9 cellular contexts compared by ENCODE assay signal in genomic region chr1:40978886-40979240, GRCh38. TPM values are rescaled to one million over a fixed set of nuclear protein-coding genes. Genes with fewer than 3 reads are reported as not detected.
DNase-seq lines count a peak whose midpoint lies in the region; ATAC-seq, FAIRE-seq and TF ChIP-seq lines count a peak whose summit lies in the region.
"Had no signal": no experiment of that assay in that cellular context is flagged by ENCODE, and none has a peak within 500 bp of the region (broad histone marks: within the 10 kb centered on the region; RNA-seq: fewer than 3 reads in every experiment).

No MANE protein-coding gene starts in this region.

- no peaks in the 10 kb centered on the region for H3K9me3 Mint-ChIP-seq in activated CD4-positive, alpha-beta T cell treated with anti-CD3 and anti-CD28 coated beads for 36 hours (ENCODE audit: low read depth)

- H3K4me2 ChIP-seq in HepG2 (ENCODE audit: low read depth, low read length) = peak overlapping the region; percentile 72

- no peak for TF ChIP-seq POLR2A in HepG2 (IDR thresholded peaks at IDR 0.05; ENCODE audit: insufficient read depth in 1 of 2, low read depth in 2 of 2, low read length in 2 of 2)

- TF ChIP-seq CTCF in ascending aorta (IDR thresholded peaks at IDR 0.05) (no peak), HepG2 (CRISPR knock-in tag; IDR thresholded peaks at IDR 0.05) (no peak), thoracic aorta (IDR thresholded peaks at IDR 0.05) (no peak)

- 93% methylated on average over 17 of the region's 17 CpGs for WGBS in HepG2 (ENCODE audit: low lambda C conversion rate)

- no peaks in the 10 kb centered on the region for H4K20me1 ChIP-seq in HepG2 (ENCODE audit: insufficient read depth, low read length)

- intact Hi-C loops in activated CD4-positive, alpha-beta T cell treated with anti-CD3 and anti-CD28 coated beads for 36 hours (cut with DNase I, micrococcal nuclease) = loop anchor here in 1 of 2 experiments (1.0 to 2.0 kb wide), 6 partner anchors 117 to 528 kb away; partner anchors contain the start of gene CITED4
- intact Hi-C loops in ascending aorta (cut with DNase I) = no loop called here
- intact Hi-C loops in HepG2 (cut with micrococcal nuclease; ENCODE audit: unreplicated experiment) = no loop called here

- in situ Hi-C loops in HepG2 (cut with HindIII; ENCODE audit: extremely low pct_ligation_motif_present, low pct_unique_long_range_greater_than_20kb) = no loop called here

- CTCF ChIA-PET in activated CD4-positive, alpha-beta T cell treated with anti-CD3 and anti-CD28 coated beads for 36 hours (lab: Charles Lee) = interaction anchor here (0.5 to 1.9 kb wide), 5 partner anchors 12 to 477 kb away, joined by 3 to 10 read pairs (median 3); no protein-coding TSS in a partner anchor
- CTCF ChIA-PET in HepG2 (lab: Yijun Ruan, JAX; ENCODE audit: low intra/inter-chr PET ratio, low total read pairs) = no interaction called here

- H3K4me3 ChIP-seq in ascending aorta (peak overlapping the region; percentile 78 to 83), HepG2 (replicated peaks in 1 of 3; ENCODE audit: insufficient read depth in 1 of 3, low read depth in 2 of 3, low read length in 3 of 3) (peak overlapping the region in 1 of 3 experiments; percentile 73; a peak in 1 of 6 replicates), thoracic aorta (peak overlapping the region; percentile 87)

- H3K4me1 ChIP-seq in ascending aorta = peaks cover 6 to 27% of the 10 kb centered on the region in 2 donors
- peaks cover 43% of the 10 kb centered on the region for H3K4me1 ChIP-seq in HepG2 (ENCODE audit: insufficient read depth, low read length)
- peaks cover 21 to 63% of the 10 kb centered on the region in 2 donors for H3K4me1 ChIP-seq in thoracic aorta (ENCODE audit: control insufficient read depth in 1 of 2, low read depth in 2 of 2)

- no peaks in the 10 kb centered on the region for H3K27me3 Mint-ChIP-seq in activated CD4-positive, alpha-beta T cell treated with anti-CD3 and anti-CD28 coated beads for 36 hours

- TF ChIP-seq EP300 in HepG2 (IDR thresholded peaks at IDR 0.05; ENCODE audit: low read depth in 2 of 2, low read length in 2 of 2) = no peak
- no peak for TF ChIP-seq EP300 in HepG2 (CRISPR knock-in tag; IDR thresholded peaks at IDR 0.05; ENCODE audit: borderline replicate concordance)

- no peak overlapping the region for H2AFZ ChIP-seq in HepG2 (ENCODE audit: low read length)

- H3K9me3 ChIP-seq in ascending aorta (no peaks in the 10 kb centered on the region), HepG2 (ENCODE audit: low read length) (no peaks in the 10 kb centered on the region), thoracic aorta (no peaks in the 10 kb centered on the region)

- peaks cover 36% of the 10 kb centered on the region for H3K79me2 ChIP-seq in HepG2 (ENCODE audit: insufficient read depth, low read length)

- H3K36me3 Mint-ChIP-seq in activated CD4-positive, alpha-beta T cell treated with anti-CD3 and anti-CD28 coated beads for 36 hours (ENCODE audit: low read depth) = peaks cover 33% of the 10 kb centered on the region

- H3K27me3 ChIP-seq in ascending aorta = no peaks in the 10 kb centered on the region
- no peaks in the 10 kb centered on the region for H3K27me3 ChIP-seq in HepG2 (ENCODE audit: control insufficient read depth in 1 of 2, insufficient read depth in 2 of 2, low read length in 2 of 2)
- no peaks in the 10 kb centered on the region for H3K27me3 ChIP-seq in thoracic aorta (replicated peaks; ENCODE audit: insufficient read depth)

- peak overlapping the region; percentile 76 for H3K4me3 Mint-ChIP-seq in activated CD4-positive, alpha-beta T cell treated with anti-CD3 and anti-CD28 coated beads for 36 hours

- H3K4me1 Mint-ChIP-seq in activated CD4-positive, alpha-beta T cell treated with anti-CD3 and anti-CD28 coated beads for 36 hours = peaks cover 41% of the 10 kb centered on the region

- H3K27ac ChIP-seq in ascending aorta = peak overlapping the region; percentile 96 to 98
- H3K27ac ChIP-seq in HepG2 (ENCODE audit: extremely low read length, insufficient read depth, low read length) = no peak overlapping the region
- peak overlapping the region; percentile 93 for H3K27ac ChIP-seq in thoracic aorta

- POLR2A ChIA-PET in activated CD4-positive, alpha-beta T cell treated with anti-CD3 and anti-CD28 coated beads for 36 hours (lab: Charles Lee) = interaction anchor here (1.5 to 1.7 kb wide), 2 partner anchors 25 to 287 kb away, joined by 5 to 8 read pairs; partner anchors contain the start of gene NFYC
- POLR2A ChIA-PET in HepG2 (lab: Yijun Ruan, JAX) = no interaction called here

- no peak for ATAC-seq in activated CD4-positive, alpha-beta T cell treated with anti-CD3 and anti-CD28 coated beads for 36 hours
- ATAC-seq in HepG2 (no peak), thoracic aorta (ENCODE audit: insufficient number of reproducible peaks, low FRiP score, low read depth) (no peak), HG03442 (IDR thresholded peaks at IDR 0.05; ENCODE audit: unreplicated experiment) (no peak)

- peak overlapping the region; percentile 95 for H3K27ac Mint-ChIP-seq in activated CD4-positive, alpha-beta T cell treated with anti-CD3 and anti-CD28 coated beads for 36 hours

- no peak for FAIRE-seq in HepG2 (lab: Jason Lieb, UNC)

- TSS peak; percentile 53 for BruUV-seq in HepG2 (replicated peaks; lab: Mats Ljungman, UMichigan)

- no peak for DNase-seq in activated CD4-positive, alpha-beta T cell treated with anti-CD3 and anti-CD28 coated beads for 36 hours
- no peak for DNase-seq in activated CD4-positive, alpha-beta T cell treated with anti-CD3 and anti-CD28 coated beads, Interleukin-2, amount 50 U/mL, for 4 hours
- peak in 1 of 2 donors; percentile 66 for DNase-seq in ascending aorta (ENCODE audit: low spot score in 2 of 2)
- no peak for DNase-seq in HepG2 (ENCODE audit: low spot score)
- DNase-seq in thoracic aorta (ENCODE audit: low spot score) = no peak
- DNase-seq in HuH-7.5 (ENCODE audit: low spot score) = no peak
- DNase-seq in inferior parietal cortex (ENCODE audit: extremely low spot score) = no peak

- H3K36me3 ChIP-seq in ascending aorta = peaks cover 0 to 5% of the 10 kb centered on the region in 2 donors
- H3K36me3 ChIP-seq in HepG2 (replicated peaks in 1 of 2; ENCODE audit: control insufficient read depth in 1 of 2, insufficient read depth in 2 of 2, low read length in 2 of 2) = peaks cover 2 to 9% of the 10 kb centered on the region in 2 experiments; a peak in 4 of 5 replicates
- no peaks in the 10 kb centered on the region for H3K36me3 ChIP-seq in thoracic aorta

- TF ChIP-seq RAD21 in HepG2 (CRISPR knock-in tag; IDR thresholded peaks at IDR 0.05) = no peak

- H3K9ac ChIP-seq in HepG2 (ENCODE audit: insufficient read depth, low read depth, low read length) = no peak overlapping the region

RNA-seq across cellular contexts. Expression of gene CTPS1, which starts 0.6 kb away (rescaled TPM):
- 100 to 1,000 TPM in 1 of 2 experiments, 10 to 100 TPM in 1; 89.5 to 106 TPM for total RNA-seq in activated CD4-positive, alpha-beta T cell treated with anti-CD3 and anti-CD28 coated beads for 36 hours
- total RNA-seq in ascending aorta = 33.0 TPM
- total RNA-seq in HepG2 (2016; rRNA removed; fragmentation: Illumina TruSeq; extraction: Trizol) = 42.8 and 63.1 TPM in 2 replicates
- total RNA-seq in HepG2 (2016; cell fraction: cytosol; rRNA removed; fragmentation: Illumina TruSeq; extraction: Trizol; ENCODE audit: low read depth) = 8.1 and 8.4 TPM in 2 replicates
- total RNA-seq in HepG2 (2016; cell fraction: insoluble cytoplasmic fraction; rRNA removed; fragmentation: Illumina TruSeq; extraction: Trizol) = 40.9 and 54.3 TPM in 2 replicates
- 18.5 and 19.2 TPM in 2 replicates for total RNA-seq in HepG2 (2016; cell fraction: membrane; rRNA removed; fragmentation: Illumina TruSeq; extraction: Trizol)
- total RNA-seq in HepG2 (2016; cell fraction: nucleus; rRNA removed; fragmentation: Illumina TruSeq; extraction: Trizol) = 56.4 and 60.8 TPM in 2 replicates
- 9.6 and 10.1 TPM in 2 replicates for polyA plus RNA-seq in HepG2 (2011; rRNA removed)
- 6.4 and 7.9 TPM in 2 replicates for polyA plus RNA-seq in HepG2 (2011; cell fraction: cytosol; rRNA removed)
- polyA plus RNA-seq in HepG2 (2011; cell fraction: nucleus; rRNA removed) = 42.7 and 43.4 TPM in 2 replicates
- 19.4 and 21.9 TPM in 2 replicates for polyA plus RNA-seq in HepG2 (2012)
- polyA plus RNA-seq in HepG2 (2016; cell fraction: cytosol; fragmentation: Illumina TruSeq; extraction: Trizol; ENCODE audit: low read depth) = 4.7 and 5.0 TPM in 2 replicates
- polyA plus RNA-seq in HepG2 (2016; cell fraction: insoluble cytoplasmic fraction; fragmentation: Illumina TruSeq; extraction: Trizol; ENCODE audit: low read depth) = 61.3 and 68.4 TPM in 2 replicates
- 9.5 and 10.5 TPM in 2 replicates for polyA plus RNA-seq in HepG2 (2016; cell fraction: membrane; fragmentation: Illumina TruSeq; extraction: Trizol; ENCODE audit: low read depth)
- polyA plus RNA-seq in HepG2 (2016; cell fraction: nucleus; fragmentation: Illumina TruSeq; extraction: Trizol; ENCODE audit: insufficient read depth, low read depth) = 105 and 109 TPM in 2 replicates
- 23.3 and 120 TPM in 2 replicates for polyA minus RNA-seq in HepG2 (2011; rRNA and poly(A)+ RNA removed; ENCODE audit: low replicate concordance)
- 7.5 and 8.1 TPM in 2 replicates for polyA minus RNA-seq in HepG2 (2011; cell fraction: cytosol; rRNA and poly(A)+ RNA removed)
- 51.4 and 55.3 TPM in 2 replicates for polyA minus RNA-seq in HepG2 (2011; cell fraction: nucleus; rRNA and poly(A)+ RNA removed)
- total RNA-seq in thoracic aorta = 10 to 100 TPM; 79.2 to 84.4 TPM

RNA-seq across cellular contexts. Expression of gene SLFNL1, which starts 42.7 kb away (rescaled TPM):
- total RNA-seq in activated CD4-positive, alpha-beta T cell treated with anti-CD3 and anti-CD28 coated beads for 36 hours = under 1 TPM; 0.14 TPM
- total RNA-seq in ascending aorta (not detected), HepG2 (2016; rRNA removed; fragmentation: Illumina TruSeq; extraction: Trizol) (0.07 TPM in 1 of 2 replicates, not detected in the other), thoracic aorta (1 to 10 TPM in 1 of 2 donors, under 1 TPM in 1; 0.68 to 1.3 TPM)
- not detected in 2 replicates for total RNA-seq in HepG2 (2016; cell fraction: cytosol; rRNA removed; fragmentation: Illumina TruSeq; extraction: Trizol; ENCODE audit: low read depth)
- 0.19 TPM in 1 of 2 replicates, not detected in the other for total RNA-seq in HepG2 (2016; cell fraction: insoluble cytoplasmic fraction; rRNA removed; fragmentation: Illumina TruSeq; extraction: Trizol)
- 0.09 TPM in 1 of 2 replicates, not detected in the other for total RNA-seq in HepG2 (2016; cell fraction: membrane; rRNA removed; fragmentation: Illumina TruSeq; extraction: Trizol)
- 0.31 and 0.50 TPM in 2 replicates for total RNA-seq in HepG2 (2016; cell fraction: nucleus; rRNA removed; fragmentation: Illumina TruSeq; extraction: Trizol)
- 0.18 and 0.20 TPM in 2 replicates for polyA plus RNA-seq in HepG2 (2011; rRNA removed)
- polyA plus RNA-seq in HepG2 (2011; cell fraction: cytosol; rRNA removed) = 0.05 and 0.08 TPM in 2 replicates
- 1.2 and 1.7 TPM in 2 replicates for polyA plus RNA-seq in HepG2 (2011; cell fraction: nucleus; rRNA removed)
- 0.44 and 0.65 TPM in 2 replicates for polyA plus RNA-seq in HepG2 (2012)
- polyA plus RNA-seq in HepG2 (2016; cell fraction: cytosol; fragmentation: Illumina TruSeq; extraction: Trizol; ENCODE audit: low read depth) = not detected in 2 replicates
- not detected in 2 replicates for polyA plus RNA-seq in HepG2 (2016; cell fraction: insoluble cytoplasmic fraction; fragmentation: Illumina TruSeq; extraction: Trizol; ENCODE audit: low read depth)
- polyA plus RNA-seq in HepG2 (2016; cell fraction: membrane; fragmentation: Illumina TruSeq; extraction: Trizol; ENCODE audit: low read depth) = not detected in 2 replicates
- 0.60 and 0.71 TPM in 2 replicates for polyA plus RNA-seq in HepG2 (2016; cell fraction: nucleus; fragmentation: Illumina TruSeq; extraction: Trizol; ENCODE audit: insufficient read depth, low read depth)
- polyA minus RNA-seq in HepG2 (2011; rRNA and poly(A)+ RNA removed; ENCODE audit: low replicate concordance) = 0.37 and 1.3 TPM in 2 replicates
- not detected in 2 replicates for polyA minus RNA-seq in HepG2 (2011; cell fraction: cytosol; rRNA and poly(A)+ RNA removed)
- 2.1 and 2.4 TPM in 2 replicates for polyA minus RNA-seq in HepG2 (2011; cell fraction: nucleus; rRNA and poly(A)+ RNA removed)
- total RNA-seq: HT1080 had no signal
